Comparison of ENCODE assay signal across 1 cellular context in the genomic region with DNA sequence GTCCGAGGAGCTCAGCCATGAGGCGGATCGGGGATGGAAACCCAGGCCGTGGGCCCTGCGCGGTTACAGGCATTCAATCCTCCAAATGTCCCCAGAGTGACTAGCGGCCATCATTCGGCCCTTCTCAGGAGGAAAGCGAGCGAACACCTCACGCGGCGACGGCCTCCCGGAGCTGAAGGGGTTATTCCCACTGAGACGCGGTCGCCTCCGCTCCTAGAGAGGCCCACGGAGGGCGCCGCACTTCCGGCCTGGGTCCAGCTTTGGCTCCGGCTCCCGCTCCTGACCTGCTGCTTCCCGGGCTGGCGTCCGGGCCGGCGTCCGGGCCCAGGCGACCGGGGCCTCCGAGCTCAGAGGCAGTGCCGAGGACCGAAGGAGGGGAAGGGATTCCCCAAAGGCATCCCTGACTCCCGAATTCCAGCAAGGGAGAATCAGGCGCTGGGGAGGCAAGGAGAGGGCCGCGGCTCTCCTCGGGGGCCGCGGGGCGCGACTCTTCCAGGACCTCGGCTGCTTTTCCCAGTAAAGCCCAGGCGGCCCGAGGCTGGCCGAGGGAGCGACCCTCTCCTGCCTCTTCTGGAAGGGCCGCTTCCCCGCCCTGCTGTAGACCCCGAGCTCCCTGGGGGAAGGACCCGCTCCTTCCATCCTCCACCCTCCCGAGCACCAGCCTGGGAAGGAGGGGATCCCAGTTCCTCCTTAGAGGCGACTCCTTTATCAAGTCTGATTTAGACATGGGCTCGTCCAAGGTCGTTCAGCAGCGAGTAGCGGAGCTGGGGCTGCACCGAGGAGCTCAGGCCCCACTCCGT.
TF ChIP-seq lines count a peak whose summit lies in the region.

No MANE protein-coding gene starts in this region.

TF ChIP-seq in HepG2, 621 proteins besides CTCF, POLR2A, EP300 and RAD21 (continued from another document and continues in another):
- TF ChIP-seq, protein P1, sequence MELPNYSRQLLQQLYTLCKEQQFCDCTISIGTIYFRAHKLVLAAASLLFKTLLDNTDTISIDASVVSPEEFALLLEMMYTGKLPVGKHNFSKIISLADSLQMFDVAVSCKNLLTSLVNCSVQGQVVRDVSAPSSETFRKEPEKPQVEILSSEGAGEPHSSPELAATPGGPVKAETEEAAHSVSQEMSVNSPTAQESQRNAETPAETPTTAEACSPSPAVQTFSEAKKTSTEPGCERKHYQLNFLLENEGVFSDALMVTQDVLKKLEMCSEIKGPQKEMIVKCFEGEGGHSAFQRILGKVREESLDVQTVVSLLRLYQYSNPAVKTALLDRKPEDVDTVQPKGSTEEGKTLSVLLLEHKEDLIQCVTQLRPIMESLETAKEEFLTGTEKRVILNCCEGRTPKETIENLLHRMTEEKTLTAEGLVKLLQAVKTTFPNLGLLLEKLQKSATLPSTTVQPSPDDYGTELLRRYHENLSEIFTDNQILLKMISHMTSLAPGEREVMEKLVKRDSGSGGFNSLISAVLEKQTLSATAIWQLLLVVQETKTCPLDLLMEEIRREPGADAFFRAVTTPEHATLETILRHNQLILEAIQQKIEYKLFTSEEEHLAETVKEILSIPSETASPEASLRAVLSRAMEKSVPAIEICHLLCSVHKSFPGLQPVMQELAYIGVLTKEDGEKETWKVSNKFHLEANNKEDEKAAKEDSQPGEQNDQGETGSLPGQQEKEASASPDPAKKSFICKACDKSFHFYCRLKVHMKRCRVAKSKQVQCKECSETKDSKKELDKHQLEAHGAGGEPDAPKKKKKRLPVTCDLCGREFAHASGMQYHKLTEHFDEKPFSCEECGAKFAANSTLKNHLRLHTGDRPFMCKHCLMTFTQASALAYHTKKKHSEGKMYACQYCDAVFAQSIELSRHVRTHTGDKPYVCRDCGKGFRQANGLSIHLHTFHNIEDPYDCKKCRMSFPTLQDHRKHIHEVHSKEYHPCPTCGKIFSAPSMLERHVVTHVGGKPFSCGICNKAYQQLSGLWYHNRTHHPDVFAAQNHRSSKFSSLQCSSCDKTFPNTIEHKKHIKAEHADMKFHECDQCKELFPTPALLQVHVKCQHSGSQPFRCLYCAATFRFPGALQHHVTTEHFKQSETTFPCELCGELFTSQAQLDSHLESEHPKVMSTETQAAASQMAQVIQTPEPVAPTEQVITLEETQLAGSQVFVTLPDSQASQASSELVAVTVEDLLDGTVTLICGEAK (IDR thresholded peaks at IDR 0.05) = peak; percentile 42; the same call in 1 of the 2 replicates
- TF ChIP-seq, protein P1 (CRISPR knock-in tag; IDR thresholded peaks at IDR 0.05) = peak; percentile 90
- TF ChIP-seq ZSCAN22 (CRISPR knock-in tag; IDR thresholded peaks at IDR 0.05) (peak; percentile 67; the same call in 1 of the 2 replicates), ZNF44 (CRISPR knock-in tag; IDR thresholded peaks at IDR 0.05) (peak; percentile 54; the same call in 1 of the 2 replicates), ZNF180 (CRISPR knock-in tag; IDR thresholded peaks at IDR 0.05; ENCODE audit: borderline replicate concordance, low read depth) (no peak; the same call in 1 of the 2 replicates), CHCHD3 (CRISPR knock-in tag; IDR thresholded peaks at IDR 0.05) (no peak), ZNF607 (CRISPR knock-in tag; IDR thresholded peaks at IDR 0.05; ENCODE audit: borderline replicate concordance) (peak; percentile 82), RERE (CRISPR knock-in tag; IDR thresholded peaks at IDR 0.05; ENCODE audit: low read depth) (peak; percentile 47), ZSCAN25 (CRISPR knock-in tag; IDR thresholded peaks at IDR 0.05) (no peak; the same call in 1 of the 2 replicates), RBM22 (optimal IDR thresholded peaks at IDR 0.05; ENCODE audit: low read length) (no peak), ZMYM3 (CRISPR knock-in tag; IDR thresholded peaks at IDR 0.05) (peak; percentile 100), RFXANK (CRISPR knock-in tag; IDR thresholded peaks at IDR 0.05) (peak; percentile 93; the same call in 1 of the 2 replicates), KAT2B (IDR thresholded peaks at IDR 0.05; ENCODE audit: borderline replicate concordance, low read depth, low read length) (no peak), ISL2 (CRISPR knock-in tag; IDR thresholded peaks at IDR 0.05) (peak; percentile 88), ZSCAN12 (CRISPR knock-in tag; IDR thresholded peaks at IDR 0.05) (no peak), HOXA3 (CRISPR knock-in tag; IDR thresholded peaks at IDR 0.05) (peak; percentile 95), FLYWCH1 (CRISPR knock-in tag; IDR thresholded peaks at IDR 0.05) (no peak), ZNF30 (CRISPR knock-in tag; IDR thresholded peaks at IDR 0.05) (peak; percentile 96; the same call in 1 of the 2 replicates), ZFP36L2 (CRISPR knock-in tag; IDR thresholded peaks at IDR 0.05) (no peak; the same call in 1 of the 2 replicates), MTA1 (CRISPR knock-in tag; IDR thresholded peaks at IDR 0.05; ENCODE audit: borderline replicate concordance) (peak; percentile 81), CSRNP1 (CRISPR knock-in tag; IDR thresholded peaks at IDR 0.05) (0 out of 2 replicates have a peak, but pooled peaks have one; percentile 51), ZNF557 (CRISPR knock-in tag; IDR thresholded peaks at IDR 0.05) (0 out of 2 replicates have a peak, but pooled peaks have one; percentile 37), ARHGAP35 (CRISPR knock-in tag; IDR thresholded peaks at IDR 0.05; ENCODE audit: borderline replicate concordance) (peak; percentile 90), EEA1 (CRISPR knock-in tag; IDR thresholded peaks at IDR 0.05; ENCODE audit: borderline replicate concordance) (peak; percentile 96), GPBP1L1 (CRISPR knock-in tag; IDR thresholded peaks at IDR 0.05) (no peak), SMAD3 (CRISPR knock-in tag; IDR thresholded peaks at IDR 0.05) (peak; percentile 93), ZNF224 (CRISPR knock-in tag; IDR thresholded peaks at IDR 0.05) (no peak; the same call in 1 of the 2 replicates)
- TF ChIP-seq, protein P2, sequence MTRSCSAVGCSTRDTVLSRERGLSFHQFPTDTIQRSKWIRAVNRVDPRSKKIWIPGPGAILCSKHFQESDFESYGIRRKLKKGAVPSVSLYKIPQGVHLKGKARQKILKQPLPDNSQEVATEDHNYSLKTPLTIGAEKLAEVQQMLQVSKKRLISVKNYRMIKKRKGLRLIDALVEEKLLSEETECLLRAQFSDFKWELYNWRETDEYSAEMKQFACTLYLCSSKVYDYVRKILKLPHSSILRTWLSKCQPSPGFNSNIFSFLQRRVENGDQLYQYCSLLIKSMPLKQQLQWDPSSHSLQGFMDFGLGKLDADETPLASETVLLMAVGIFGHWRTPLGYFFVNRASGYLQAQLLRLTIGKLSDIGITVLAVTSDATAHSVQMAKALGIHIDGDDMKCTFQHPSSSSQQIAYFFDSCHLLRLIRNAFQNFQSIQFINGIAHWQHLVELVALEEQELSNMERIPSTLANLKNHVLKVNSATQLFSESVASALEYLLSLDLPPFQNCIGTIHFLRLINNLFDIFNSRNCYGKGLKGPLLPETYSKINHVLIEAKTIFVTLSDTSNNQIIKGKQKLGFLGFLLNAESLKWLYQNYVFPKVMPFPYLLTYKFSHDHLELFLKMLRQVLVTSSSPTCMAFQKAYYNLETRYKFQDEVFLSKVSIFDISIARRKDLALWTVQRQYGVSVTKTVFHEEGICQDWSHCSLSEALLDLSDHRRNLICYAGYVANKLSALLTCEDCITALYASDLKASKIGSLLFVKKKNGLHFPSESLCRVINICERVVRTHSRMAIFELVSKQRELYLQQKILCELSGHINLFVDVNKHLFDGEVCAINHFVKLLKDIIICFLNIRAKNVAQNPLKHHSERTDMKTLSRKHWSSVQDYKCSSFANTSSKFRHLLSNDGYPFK (CRISPR knock-in tag; IDR thresholded peaks at IDR 0.05; ENCODE audit: borderline replicate concordance) = peak; percentile 89
- TF ChIP-seq, protein P3, sequence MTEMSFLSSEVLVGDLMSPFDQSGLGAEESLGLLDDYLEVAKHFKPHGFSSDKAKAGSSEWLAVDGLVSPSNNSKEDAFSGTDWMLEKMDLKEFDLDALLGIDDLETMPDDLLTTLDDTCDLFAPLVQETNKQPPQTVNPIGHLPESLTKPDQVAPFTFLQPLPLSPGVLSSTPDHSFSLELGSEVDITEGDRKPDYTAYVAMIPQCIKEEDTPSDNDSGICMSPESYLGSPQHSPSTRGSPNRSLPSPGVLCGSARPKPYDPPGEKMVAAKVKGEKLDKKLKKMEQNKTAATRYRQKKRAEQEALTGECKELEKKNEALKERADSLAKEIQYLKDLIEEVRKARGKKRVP (CRISPR knock-in tag; IDR thresholded peaks at IDR 0.05) = no peak; a peak in 1 of 4 replicates
